Comparison of ENCODE assay signal across 33 cellular contexts in the genomic region with DNA sequence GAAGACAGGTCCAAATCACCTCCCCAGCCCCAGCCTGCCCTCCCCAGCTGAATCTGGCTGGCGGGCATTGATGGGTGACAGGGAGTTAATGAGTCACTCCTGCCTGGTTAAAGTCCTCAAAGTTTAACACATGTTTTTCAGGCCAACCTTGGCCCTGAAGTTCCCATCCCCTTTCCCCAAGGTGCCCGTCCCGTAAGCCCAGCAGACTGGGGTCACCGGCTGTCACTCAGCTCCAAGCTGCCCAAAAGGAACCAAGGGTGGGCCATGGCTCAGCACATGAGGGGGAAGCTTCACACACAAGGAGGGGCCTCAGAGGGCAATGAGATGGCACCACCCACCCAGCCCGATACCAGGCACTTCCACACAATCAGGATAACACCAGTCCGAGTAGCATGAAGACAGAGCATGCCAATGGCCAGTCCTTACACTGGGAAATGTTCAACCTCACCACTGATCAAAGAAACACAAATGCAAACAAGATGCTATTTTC. TPM values are rescaled to one million over a fixed set of nuclear protein-coding genes. Genes with fewer than 3 reads are reported as not detected.
DNase-seq lines count a peak whose midpoint lies in the region; ATAC-seq, FAIRE-seq and TF ChIP-seq lines count a peak whose summit lies in the region.
"Had no signal": no experiment of that assay in that cellular context is flagged by ENCODE, and none has a peak within 500 bp of the region (broad histone marks: within the 10 kb centered on the region; RNA-seq: fewer than 3 reads in every experiment).

No MANE protein-coding gene starts in this region.

- H3K27ac ChIP-seq in kidney (ENCODE audit: low read depth in 2 of 2, low read length in 2 of 2): peak overlapping the region; percentile 60 to 84
- H3K27ac ChIP-seq in pancreas: no peak overlapping the region
- H3K27ac ChIP-seq: esophagus muscularis mucosa, heart right ventricle, ovary, SJSA1, thyroid gland, WERI-Rb-1 had no signal

- in situ Hi-C loops in ACHN (cut with HindIII; ENCODE audit: low pct_ligation_motif_present, low pct_unique_long_range_greater_than_20kb, low sequenced_read_pairs): no loop called here

- H3K9me3 ChIP-seq in kidney (ENCODE audit: control insufficient read depth in 1 of 2, low read length in 2 of 2) (no peaks in the 10 kb centered on the region), pancreas (no peaks in the 10 kb centered on the region)
- H3K9me3 ChIP-seq: esophagus muscularis mucosa, heart right ventricle, ovary, SJSA1, thyroid gland had no signal

- intact Hi-C loops in kidney (cut with DNase I) (no loop called here), pancreas (cut with DNase I) (no loop called here)

- peak; percentile 19 for FAIRE-seq in kidney (lab: Jason Lieb, UNC)
- no peak for FAIRE-seq in pancreas (lab: Jason Lieb, UNC)
- no peak for FAIRE-seq in GM19239 (lab: Jason Lieb, UNC)

- H3K4me3 ChIP-seq in kidney (ENCODE audit: low read length in 2 of 2) (no peak overlapping the region), pancreas (no peak overlapping the region)
- H3K4me3 ChIP-seq: esophagus muscularis mucosa, heart right ventricle, ovary, SJSA1, thyroid gland had no signal

- no peak for TF ChIP-seq CTCF in kidney (IDR thresholded peaks at IDR 0.05; ENCODE audit: borderline replicate concordance, extremely low read depth, insufficient read depth)
- no peak for TF ChIP-seq CTCF in pancreas (IDR thresholded peaks at IDR 0.05)

- DNase-seq in ACHN (peak; percentile 58), M059J (ENCODE audit: low read depth) (peak; percentile 18), kidney (peak; percentile 84), pancreas (peak in 5 of 6 donors; percentile 48 to 68 (median 60)), NCI-H226 (no peak), GM19239 (ENCODE audit: insufficient read length, low spot score) (no peak), NCI-H524 treated with DMSO at 0.1 percent for 48 hours (lab: John Stamatoyannopoulos, UW) (no peak), COR-L47 (lab: John Stamatoyannopoulos, UW) (no peak)
- DNase-seq: activated CD4-positive, alpha-beta T cell treated with anti-CD3 and anti-CD28 coated beads for 48 hours; activated gamma-delta T cell treated with Interleukin-2 at 50 U/mL for 16 hours; activated naive CD8-positive, alpha-beta T cell treated with anti-CD3 and anti-CD28 coated beads, Interleukin-2, amount 50 U/mL, for 24 hours; cerebellar nuclear complex; DMS153; foreskin fibroblast; heart right ventricle; Kasumi-1; kidney glomerular epithelial cell; MV-4-11; NCI-H1436; NCI-H2081 treated with DMSO at 0.1 percent for 48 hours; NCI-H345; stimulated activated CD4-positive, alpha-beta T cell treated with anti-CD3 and anti-CD28 coated beads, Interleukin-4, amount 100 ng/mL, for 24 hours; T1000; thyroid gland; WERI-Rb-1 had no signal

- ATAC-seq in pancreas: peak; percentile 86 to 96 (median 90)
- ATAC-seq: activated naive CD8-positive, alpha-beta T cell treated with anti-CD3 and anti-CD28 coated beads, Interleukin-2, amount 50 U/mL, for 24 hours; HCT116; heart right ventricle had no signal

- no peak overlapping the region for H3K9ac ChIP-seq in kidney (ENCODE audit: low read length in 2 of 2)

- H3K27me3 ChIP-seq in pancreas: no peaks in the 10 kb centered on the region
- H3K27me3 ChIP-seq: esophagus muscularis mucosa, ovary, SJSA1, thyroid gland had no signal

- peaks cover 18 to 24% of the 10 kb centered on the region in 2 donors for H3K4me1 ChIP-seq in kidney (ENCODE audit: control insufficient read depth in 1 of 2, insufficient read depth in 1 of 2, low read depth in 1 of 2, low read length in 2 of 2)
- H3K4me1 ChIP-seq in pancreas: peaks cover 7 to 15% (median 11%) of the 10 kb centered on the region in 3 donors
- H3K4me1 ChIP-seq: esophagus muscularis mucosa, SJSA1, thyroid gland had no signal

- WGBS in pancreas, 2 donors: 24 to 27% methylated on average over 6 of the region's 6 CpGs

- no peaks in the 10 kb centered on the region for H3K36me3 ChIP-seq in kidney (ENCODE audit: control insufficient read depth in 1 of 2, insufficient read depth in 2 of 2, low read length in 2 of 2)
- no peaks in the 10 kb centered on the region for H3K36me3 ChIP-seq in pancreas
- H3K36me3 ChIP-seq: esophagus muscularis mucosa, heart right ventricle, ovary, SJSA1, thyroid gland, WERI-Rb-1 had no signal

RNA-seq across cellular contexts. Expression of a gene that starts 10.2 kb away (rescaled TPM):
- 0.10 TPM in 1 of 2 replicates, not detected in the other for total RNA-seq in M059J (2014; rRNA removed; shearing (Covaris generic))
- total RNA-seq in kidney (22.9 TPM), pancreas (10 to 100 TPM; 15.2 to 38.3 (median 30.6) TPM)
- polyA plus RNA-seq in kidney (ENCODE audit: insufficient read depth, low read depth, low replicate concordance) (30.0 TPM), pancreas (10 to 100 TPM; 11.3 to 27.1 TPM)

RNA-seq across cellular contexts. Expression of a gene that starts 27.3 kb away (rescaled TPM):
- total RNA-seq in M059J (2014; rRNA removed; shearing (Covaris generic)): not detected in 2 replicates
- not detected for total RNA-seq in kidney
- polyA plus RNA-seq in kidney (ENCODE audit: insufficient read depth, low read depth, low replicate concordance): 0.60 TPM
- total RNA-seq in pancreas: not detected
- polyA plus RNA-seq in pancreas: not detected
- total RNA-seq: activated CD8-positive, alpha-beta memory T cell treated with anti-CD3 and anti-CD28 coated beads for 36 hours; dermis microvascular lymphatic vessel endothelial cell; esophagus muscularis mucosa; heart right ventricle; SJSA1; thyroid gland had no signal
- polyA plus RNA-seq: BJ, heart right ventricle, neural cell had no signal

Comparison
In these comparisons a context has a peak if more than half of its experiments do, and no peak if none do; other contexts are left out.
1. DNase-seq: peak in ACHN (single experiment), M059J (single experiment), kidney (single experiment) and pancreas (5 of 6); none in NCI-H226 (single experiment), GM19239 (single experiment), NCI-H524 treated with DMSO at 0.1 percent for 48 hours (single experiment) and COR-L47 (single experiment).
2. H3K27ac ChIP-seq: peak in kidney (2 of 2); none in pancreas (0 of 4).
3. RNA of a gene that starts 10.2 kb away (total RNA-seq): 15.2 to 38.3 TPM in pancreas and 22.9 TPM in kidney (single experiment); 0.10 TPM in M059J; every median in the first group is over 10 times any median in the second.